Comparison of ENCODE assay signal across 8 cellular contexts in genomic region chr1:109912873-109913272, GRCh38. TPM values are rescaled to one million over a fixed set of nuclear protein-coding genes. Genes with fewer than 3 reads are reported as not detected.
DNase-seq lines count a peak whose midpoint lies in the region; ATAC-seq and TF ChIP-seq lines count a peak whose summit lies in the region.

No MANE protein-coding gene starts in this region.

- TF ChIP-seq POLR2A in uterus (IDR thresholded peaks at IDR 0.05): no peak

- TF ChIP-seq CTCF in heart right ventricle (IDR thresholded peaks at IDR 0.05): no peak
- TF ChIP-seq CTCF in uterus (IDR thresholded peaks at IDR 0.05): no peak

- POLR2A ChIA-PET in naive thymus-derived CD8-positive, alpha-beta T cell (lab: Charles Lee): no interaction called here

- ATAC-seq in heart right ventricle: no peak
- ATAC-seq in Right ventricle myocardium inferior: no peak
- ATAC-seq in naive thymus-derived CD8-positive, alpha-beta T cell: no peak
- ATAC-seq in sciatic nerve: no peak

- H3K27ac Mint-ChIP-seq in dendritic cell treated with granulocyte-macrophage colony-stimulating factor and Interleukin-4, amounts not matched to agents 40 ng/mL and 50 ng/mL, for 4 days: peak overlapping the region; percentile 16
- peak overlapping the region in 5 of 10 donors; percentile 22 to 85 (median 63) for H3K27ac Mint-ChIP-seq in naive thymus-derived CD8-positive, alpha-beta T cell

- peak overlapping the region; percentile 69 to 97 (median 89) for H3K4me3 ChIP-seq in heart right ventricle
- peak overlapping the region; percentile 68 to 83 for H3K4me3 ChIP-seq in uterus

- peaks cover 32% of the 10 kb centered on the region for H3K4me1 Mint-ChIP-seq in dendritic cell treated with granulocyte-macrophage colony-stimulating factor and Interleukin-4, amounts not matched to agents 40 ng/mL and 50 ng/mL, for 4 days (ENCODE audit: low read depth)
- H3K4me1 Mint-ChIP-seq in naive thymus-derived CD8-positive, alpha-beta T cell: peaks cover 21 to 40% (median 30%) of the 10 kb centered on the region in 4 donors

- H3K27ac ChIP-seq in heart right ventricle: peak overlapping the region in 9 of 10 donors; percentile 29 to 93 (median 88)
- peak overlapping the region; percentile 90 to 96 for H3K27ac ChIP-seq in uterus

- H3K4me3 Mint-ChIP-seq in dendritic cell treated with granulocyte-macrophage colony-stimulating factor and Interleukin-4, amounts not matched to agents 40 ng/mL and 50 ng/mL, for 4 days: peak overlapping the region; percentile 48
- H3K4me3 Mint-ChIP-seq in naive thymus-derived CD8-positive, alpha-beta T cell: peak overlapping the region in 8 of 10 donors; percentile 7 to 85 (median 43)

- no peaks in the 10 kb centered on the region for H3K9me3 ChIP-seq in heart right ventricle
- H3K9me3 ChIP-seq in uterus: no peaks in the 10 kb centered on the region

- H3K9me3 Mint-ChIP-seq in dendritic cell treated with granulocyte-macrophage colony-stimulating factor and Interleukin-4, amounts not matched to agents 40 ng/mL and 50 ng/mL, for 4 days: no peaks in the 10 kb centered on the region
- H3K9me3 Mint-ChIP-seq in naive thymus-derived CD8-positive, alpha-beta T cell: no peaks in the 10 kb centered on the region

- H3K36me3 ChIP-seq in heart right ventricle (peaks cover 0 to 40% (median 26%) of the 10 kb centered on the region in 9 donors), uterus (no peaks in the 10 kb centered on the region)

- 2 to 4% methylated on average over 1 of the region's 1 CpG for WGBS in heart right ventricle, 2 donors

- peaks cover 26 to 81% (median 55%) of the 10 kb centered on the region in 9 donors for H3K4me1 ChIP-seq in heart right ventricle
- peaks cover 0 to 22% of the 10 kb centered on the region in 2 donors for H3K4me1 ChIP-seq in uterus

- no peak for DNase-seq in heart right ventricle
- no peak for DNase-seq in Right ventricle myocardium inferior (ENCODE audit: missing footprints)
- DNase-seq in naive thymus-derived CD8-positive, alpha-beta T cell: no peak
- DNase-seq in uterus: no peak
- DNase-seq in sciatic nerve (ENCODE audit: low spot score): no peak
- no peak for DNase-seq in islet precursor cell
- DNase-seq in NOMO-1 (lab: John Stamatoyannopoulos, UW; ENCODE audit: unreplicated experiment in 2 of 2): no peak

- intact Hi-C loops in heart right ventricle (cut with DNase I) (loop anchor here in 7 of 10 donors (5.0 to 10.0 kb wide), 6 partner anchors 64 to 136 kb away; partner anchors contain the start of gene AHCYL1 (in 3 of the 7)), Right ventricle myocardium inferior (cut with DNase I) (loop anchor here (2.0 to 5.0 kb wide), 5 partner anchors 14 to 121 kb away; partner anchors contain the start of gene AHCYL1), uterus (cut with DNase I; ENCODE audit: low total_unique reads) (no loop called here), sciatic nerve (cut with DNase I) (loop anchor here (10.0 kb wide), 1 partner anchor 72 kb away; the partner anchor contains the start of gene AHCYL1)
- intact Hi-C loops in dendritic cell treated with granulocyte-macrophage colony-stimulating factor and Interleukin-4, amounts not matched to agents 40 ng/mL and 50 ng/mL, for 4 days (cut with micrococcal nuclease): no loop called here

- H3K27me3 ChIP-seq in heart right ventricle (peaks cover 0 to 13% (median 0%) of the 10 kb centered on the region in 7 donors), uterus (no peaks in the 10 kb centered on the region)

- no peaks in the 10 kb centered on the region for H3K36me3 Mint-ChIP-seq in dendritic cell treated with granulocyte-macrophage colony-stimulating factor and Interleukin-4, amounts not matched to agents 40 ng/mL and 50 ng/mL, for 4 days (ENCODE audit: low read depth)
- peaks cover 0 to 4% (median 0%) of the 10 kb centered on the region in 3 donors for H3K36me3 Mint-ChIP-seq in naive thymus-derived CD8-positive, alpha-beta T cell

- H3K27me3 Mint-ChIP-seq in dendritic cell treated with granulocyte-macrophage colony-stimulating factor and Interleukin-4, amounts not matched to agents 40 ng/mL and 50 ng/mL, for 4 days: peaks cover 66% of the 10 kb centered on the region
- peaks cover 0 to 13% (median 2%) of the 10 kb centered on the region in 5 donors for H3K27me3 Mint-ChIP-seq in naive thymus-derived CD8-positive, alpha-beta T cell

RNA-seq across cellular contexts. Expression of gene CSF1, which starts 2.2 kb away (rescaled TPM):
- total RNA-seq in heart right ventricle (10 to 100 TPM in 6 of 10 donors, 1 to 10 TPM in 4; 6.3 to 26.2 (median 12.3) TPM), Right ventricle myocardium inferior (19.0 TPM), uterus (10 to 100 TPM; 19.8 to 48.2 (median 34.2) TPM), sciatic nerve (61.2 TPM)
- polyA plus RNA-seq in heart right ventricle: 10 to 100 TPM; 11.5 to 15.1 TPM
- total RNA-seq in naive thymus-derived CD8-positive, alpha-beta T cell: under 1 TPM; 0.27 to 0.44 TPM
- 1 to 10 TPM in 2 of 3 donors, under 1 TPM in 1; 0.68 to 1.6 (median 1.1) TPM for polyA plus RNA-seq in naive thymus-derived CD8-positive, alpha-beta T cell

Comparison
In these comparisons a context has a peak if more than half of its experiments do, and no peak if none do; other contexts are left out.
1. RNA of gene CSF1, which starts 2.2 kb away (total RNA-seq): 61.2 TPM in sciatic nerve (single experiment), 19.8 to 48.2 TPM in uterus, 19.0 TPM in Right ventricle myocardium inferior (single experiment) and 6.3 to 26.2 TPM in heart right ventricle; 0.27 to 0.44 TPM in naive thymus-derived CD8-positive, alpha-beta T cell; every median in the first group is over 4 times any median in the second.
2. intact Hi-C loops: an anchor here in heart right ventricle (5.0 to 10.0 kb wide), Right ventricle myocardium inferior (2.0 to 5.0 kb wide) and sciatic nerve (10.0 kb wide); none called in dendritic cell treated with granulocyte-macrophage colony-stimulating factor and Interleukin-4, amounts not matched to agents 40 ng/mL and 50 ng/mL, for 4 days and uterus.